Comparison of ENCODE assay signal across 1 cellular context in the genomic region with DNA sequence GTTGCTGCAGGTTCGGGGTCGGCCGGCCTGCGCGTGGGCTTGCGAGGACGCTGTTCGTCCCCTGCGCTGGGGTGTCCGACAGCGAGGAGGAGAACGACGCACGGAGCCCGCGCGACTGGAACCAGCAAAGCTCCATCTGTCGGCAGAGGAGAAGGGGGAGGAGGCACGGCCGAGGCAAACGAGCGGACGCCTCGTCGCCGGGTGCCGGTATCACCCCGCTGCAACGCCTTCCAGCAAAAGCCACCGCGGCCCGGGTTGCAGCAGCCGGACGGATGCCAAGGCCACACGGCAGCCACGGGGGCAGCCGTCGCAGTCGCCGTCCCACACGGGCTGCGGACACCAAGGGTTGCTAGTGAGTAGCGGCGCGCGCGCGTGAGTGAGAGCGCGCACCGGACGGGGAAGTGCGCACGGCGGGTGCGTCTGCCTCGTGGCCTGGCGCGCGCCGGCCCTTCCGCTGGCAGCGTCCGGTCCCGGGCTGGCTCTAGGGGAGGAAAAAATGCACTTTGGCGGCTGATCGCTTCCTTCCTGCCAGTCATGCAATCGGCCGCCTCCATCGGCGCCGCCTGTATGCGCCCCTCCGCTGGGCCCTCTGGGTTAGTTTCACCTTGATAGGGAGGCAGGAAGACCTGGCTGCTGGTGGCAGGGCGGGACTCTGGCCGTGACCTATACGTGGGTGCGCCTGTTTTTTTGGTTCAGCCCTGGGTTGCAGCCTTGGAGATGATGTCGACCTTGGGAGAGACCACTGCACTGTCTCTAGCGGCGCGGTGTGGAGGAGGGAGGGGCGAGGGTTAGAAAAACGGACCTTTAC.
TF ChIP-seq lines count a peak whose summit lies in the region.

No MANE protein-coding gene starts in this region.

TF ChIP-seq in HepG2, 621 proteins besides CTCF, POLR2A, EP300 and RAD21 (continued from another document and continues in another):
- TF ChIP-seq, protein P1, sequence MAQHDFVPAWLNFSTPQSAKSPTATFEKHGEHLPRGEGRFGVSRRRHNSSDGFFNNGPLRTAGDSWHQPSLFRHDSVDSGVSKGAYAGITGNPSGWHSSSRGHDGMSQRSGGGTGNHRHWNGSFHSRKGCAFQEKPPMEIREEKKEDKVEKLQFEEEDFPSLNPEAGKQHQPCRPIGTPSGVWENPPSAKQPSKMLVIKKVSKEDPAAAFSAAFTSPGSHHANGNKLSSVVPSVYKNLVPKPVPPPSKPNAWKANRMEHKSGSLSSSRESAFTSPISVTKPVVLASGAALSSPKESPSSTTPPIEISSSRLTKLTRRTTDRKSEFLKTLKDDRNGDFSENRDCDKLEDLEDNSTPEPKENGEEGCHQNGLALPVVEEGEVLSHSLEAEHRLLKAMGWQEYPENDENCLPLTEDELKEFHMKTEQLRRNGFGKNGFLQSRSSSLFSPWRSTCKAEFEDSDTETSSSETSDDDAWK (CRISPR knock-in tag; IDR thresholded peaks at IDR 0.05), result no peak
- TF ChIP-seq, protein P2, sequence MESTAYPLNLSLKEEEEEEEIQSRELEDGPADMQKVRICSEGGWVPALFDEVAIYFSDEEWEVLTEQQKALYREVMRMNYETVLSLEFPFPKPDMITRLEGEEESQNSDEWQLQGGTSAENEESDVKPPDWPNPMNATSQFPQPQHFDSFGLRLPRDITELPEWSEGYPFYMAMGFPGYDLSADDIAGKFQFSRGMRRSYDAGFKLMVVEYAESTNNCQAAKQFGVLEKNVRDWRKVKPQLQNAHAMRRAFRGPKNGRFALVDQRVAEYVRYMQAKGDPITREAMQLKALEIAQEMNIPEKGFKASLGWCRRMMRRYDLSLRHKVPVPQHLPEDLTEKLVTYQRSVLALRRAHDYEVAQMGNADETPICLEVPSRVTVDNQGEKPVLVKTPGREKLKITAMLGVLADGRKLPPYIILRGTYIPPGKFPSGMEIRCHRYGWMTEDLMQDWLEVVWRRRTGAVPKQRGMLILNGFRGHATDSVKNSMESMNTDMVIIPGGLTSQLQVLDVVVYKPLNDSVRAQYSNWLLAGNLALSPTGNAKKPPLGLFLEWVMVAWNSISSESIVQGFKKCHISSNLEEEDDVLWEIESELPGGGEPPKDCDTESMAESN (CRISPR knock-in tag; conservative IDR thresholded peaks at IDR 0.05), result 0 out of 2 replicates have a peak, but pooled peaks have one; percentile 42
- peak; percentile 58; the same call in 1 of the 2 replicates for TF ChIP-seq ZNF343 (CRISPR knock-in tag; IDR thresholded peaks at IDR 0.05)
- TF ChIP-seq, protein P3, sequence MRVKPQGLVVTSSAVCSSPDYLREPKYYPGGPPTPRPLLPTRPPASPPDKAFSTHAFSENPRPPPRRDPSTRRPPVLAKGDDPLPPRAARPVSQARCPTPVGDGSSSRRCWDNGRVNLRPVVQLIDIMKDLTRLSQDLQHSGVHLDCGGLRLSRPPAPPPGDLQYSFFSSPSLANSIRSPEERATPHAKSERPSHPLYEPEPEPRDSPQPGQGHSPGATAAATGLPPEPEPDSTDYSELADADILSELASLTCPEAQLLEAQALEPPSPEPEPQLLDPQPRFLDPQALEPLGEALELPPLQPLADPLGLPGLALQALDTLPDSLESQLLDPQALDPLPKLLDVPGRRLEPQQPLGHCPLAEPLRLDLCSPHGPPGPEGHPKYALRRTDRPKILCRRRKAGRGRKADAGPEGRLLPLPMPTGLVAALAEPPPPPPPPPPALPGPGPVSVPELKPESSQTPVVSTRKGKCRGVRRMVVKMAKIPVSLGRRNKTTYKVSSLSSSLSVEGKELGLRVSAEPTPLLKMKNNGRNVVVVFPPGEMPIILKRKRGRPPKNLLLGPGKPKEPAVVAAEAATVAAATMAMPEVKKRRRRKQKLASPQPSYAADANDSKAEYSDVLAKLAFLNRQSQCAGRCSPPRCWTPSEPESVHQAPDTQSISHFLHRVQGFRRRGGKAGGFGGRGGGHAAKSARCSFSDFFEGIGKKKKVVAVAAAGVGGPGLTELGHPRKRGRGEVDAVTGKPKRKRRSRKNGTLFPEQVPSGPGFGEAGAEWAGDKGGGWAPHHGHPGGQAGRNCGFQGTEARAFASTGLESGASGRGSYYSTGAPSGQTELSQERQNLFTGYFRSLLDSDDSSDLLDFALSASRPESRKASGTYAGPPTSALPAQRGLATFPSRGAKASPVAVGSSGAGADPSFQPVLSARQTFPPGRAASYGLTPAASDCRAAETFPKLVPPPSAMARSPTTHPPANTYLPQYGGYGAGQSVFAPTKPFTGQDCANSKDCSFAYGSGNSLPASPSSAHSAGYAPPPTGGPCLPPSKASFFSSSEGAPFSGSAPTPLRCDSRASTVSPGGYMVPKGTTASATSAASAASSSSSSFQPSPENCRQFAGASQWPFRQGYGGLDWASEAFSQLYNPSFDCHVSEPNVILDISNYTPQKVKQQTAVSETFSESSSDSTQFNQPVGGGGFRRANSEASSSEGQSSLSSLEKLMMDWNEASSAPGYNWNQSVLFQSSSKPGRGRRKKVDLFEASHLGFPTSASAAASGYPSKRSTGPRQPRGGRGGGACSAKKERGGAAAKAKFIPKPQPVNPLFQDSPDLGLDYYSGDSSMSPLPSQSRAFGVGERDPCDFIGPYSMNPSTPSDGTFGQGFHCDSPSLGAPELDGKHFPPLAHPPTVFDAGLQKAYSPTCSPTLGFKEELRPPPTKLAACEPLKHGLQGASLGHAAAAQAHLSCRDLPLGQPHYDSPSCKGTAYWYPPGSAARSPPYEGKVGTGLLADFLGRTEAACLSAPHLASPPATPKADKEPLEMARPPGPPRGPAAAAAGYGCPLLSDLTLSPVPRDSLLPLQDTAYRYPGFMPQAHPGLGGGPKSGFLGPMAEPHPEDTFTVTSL (CRISPR knock-in tag; IDR thresholded peaks at IDR 0.05; ENCODE audit: borderline replicate concordance), result 0 out of 2 replicates have a peak, but pooled peaks have one; percentile 31
- TF ChIP-seq RARA (CRISPR knock-in tag; IDR thresholded peaks at IDR 0.05), result no peak; the same call in 1 of the 2 replicates
- 0 out of 2 replicates have a peak, but pooled peaks have one; percentile 15 for TF ChIP-seq ZNF317 (CRISPR knock-in tag; IDR thresholded peaks at IDR 0.05)
- TF ChIP-seq, protein P4, sequence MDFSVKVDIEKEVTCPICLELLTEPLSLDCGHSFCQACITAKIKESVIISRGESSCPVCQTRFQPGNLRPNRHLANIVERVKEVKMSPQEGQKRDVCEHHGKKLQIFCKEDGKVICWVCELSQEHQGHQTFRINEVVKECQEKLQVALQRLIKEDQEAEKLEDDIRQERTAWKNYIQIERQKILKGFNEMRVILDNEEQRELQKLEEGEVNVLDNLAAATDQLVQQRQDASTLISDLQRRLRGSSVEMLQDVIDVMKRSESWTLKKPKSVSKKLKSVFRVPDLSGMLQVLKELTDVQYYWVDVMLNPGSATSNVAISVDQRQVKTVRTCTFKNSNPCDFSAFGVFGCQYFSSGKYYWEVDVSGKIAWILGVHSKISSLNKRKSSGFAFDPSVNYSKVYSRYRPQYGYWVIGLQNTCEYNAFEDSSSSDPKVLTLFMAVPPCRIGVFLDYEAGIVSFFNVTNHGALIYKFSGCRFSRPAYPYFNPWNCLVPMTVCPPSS (IDR thresholded peaks at IDR 0.05), result no peak
- TF ChIP-seq, protein P5, sequence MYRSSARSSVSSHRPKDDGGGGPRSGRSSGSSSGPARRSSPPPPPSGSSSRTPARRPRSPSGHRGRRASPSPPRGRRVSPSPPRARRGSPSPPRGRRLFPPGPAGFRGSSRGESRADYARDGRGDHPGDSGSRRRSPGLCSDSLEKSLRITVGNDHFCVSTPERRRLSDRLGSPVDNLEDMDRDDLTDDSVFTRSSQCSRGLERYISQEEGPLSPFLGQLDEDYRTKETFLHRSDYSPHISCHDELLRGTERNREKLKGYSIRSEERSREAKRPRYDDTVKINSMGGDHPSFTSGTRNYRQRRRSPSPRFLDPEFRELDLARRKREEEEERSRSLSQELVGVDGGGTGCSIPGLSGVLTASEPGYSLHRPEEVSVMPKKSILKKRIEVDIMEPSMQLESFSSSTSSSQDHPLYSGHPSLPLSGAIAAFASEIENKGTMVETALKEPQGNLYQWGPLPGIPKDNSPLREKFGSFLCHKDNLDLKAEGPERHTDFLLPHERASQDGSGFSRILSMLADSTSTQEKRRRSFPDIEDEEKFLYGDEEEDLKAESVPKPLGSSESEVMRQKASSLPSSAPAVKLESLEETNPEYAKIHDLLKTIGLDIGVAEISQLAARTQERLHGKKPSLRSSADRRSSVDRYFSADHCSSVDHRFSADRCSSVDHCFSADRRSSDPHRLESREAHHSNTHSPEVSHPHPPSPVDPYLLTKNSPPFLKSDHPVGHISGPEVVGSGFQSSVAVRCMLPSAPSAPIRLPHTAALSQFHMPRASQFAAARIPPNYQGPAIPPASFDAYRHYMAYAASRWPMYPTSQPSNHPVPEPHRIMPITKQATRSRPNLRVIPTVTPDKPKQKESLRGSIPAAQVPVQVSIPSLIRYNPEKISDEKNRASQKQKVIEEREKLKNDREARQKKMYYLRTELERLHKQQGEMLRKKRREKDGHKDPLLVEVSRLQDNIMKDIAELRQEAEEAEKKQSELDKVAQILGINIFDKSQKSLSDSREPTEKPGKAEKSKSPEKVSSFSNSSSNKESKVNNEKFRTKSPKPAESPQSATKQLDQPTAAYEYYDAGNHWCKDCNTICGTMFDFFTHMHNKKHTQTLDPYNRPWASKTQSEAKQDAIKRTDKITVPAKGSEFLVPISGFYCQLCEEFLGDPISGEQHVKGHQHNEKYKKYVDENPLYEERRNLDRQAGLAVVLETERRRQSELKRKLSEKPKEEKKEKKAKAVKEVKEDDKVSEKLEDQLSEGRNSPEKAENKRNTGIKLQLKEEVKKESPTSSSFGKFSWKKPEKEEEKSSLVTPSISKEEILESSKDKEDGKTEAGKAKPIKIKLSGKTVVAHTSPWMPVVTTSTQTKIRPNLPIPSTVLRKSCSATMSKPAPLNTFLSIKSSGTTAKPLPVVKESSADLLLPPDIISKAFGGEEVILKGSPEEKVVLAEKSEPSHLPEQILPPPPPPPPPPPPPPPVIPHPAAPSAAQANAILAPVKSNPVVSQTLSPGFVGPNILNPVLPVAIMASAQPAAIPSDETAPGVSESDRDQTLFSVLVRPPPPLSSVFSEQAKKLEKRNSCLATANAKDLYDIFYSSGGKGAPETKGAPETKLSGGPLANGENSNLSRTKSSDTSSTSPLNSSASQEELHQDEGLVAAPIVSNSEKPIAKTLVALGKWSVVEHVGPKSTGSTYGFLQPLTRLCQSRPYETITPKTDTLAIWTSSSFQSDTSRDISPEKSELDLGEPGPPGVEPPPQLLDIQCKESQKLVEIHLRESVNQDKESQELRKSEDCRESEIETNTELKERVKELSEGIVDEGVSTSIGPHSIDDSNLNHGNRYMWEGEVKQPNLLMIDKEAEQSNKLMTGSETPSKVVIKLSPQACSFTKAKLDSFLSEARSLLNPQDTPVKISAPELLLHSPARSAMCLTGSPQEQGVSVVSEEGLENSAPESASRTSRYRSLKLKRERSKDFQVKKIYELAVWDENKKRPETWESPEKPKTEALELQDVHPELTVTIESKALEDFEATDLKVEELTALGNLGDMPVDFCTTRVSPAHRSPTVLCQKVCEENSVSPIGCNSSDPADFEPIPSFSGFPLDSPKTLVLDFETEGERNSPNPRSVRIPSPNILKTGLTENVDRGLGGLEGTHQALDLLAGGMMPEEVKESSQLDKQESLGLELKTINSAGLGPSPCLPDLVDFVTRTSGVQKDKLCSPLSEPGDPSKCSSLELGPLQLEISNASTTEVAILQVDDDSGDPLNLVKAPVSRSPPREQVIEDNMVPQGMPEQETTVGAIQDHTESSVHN (CRISPR knock-in tag; IDR thresholded peaks at IDR 0.05), result no peak
- TF ChIP-seq ZNF790 (CRISPR knock-in tag; IDR thresholded peaks at IDR 0.05; ENCODE audit: borderline replicate concordance), result no peak
- no peak for TF ChIP-seq SSRP1 (CRISPR knock-in tag; IDR thresholded peaks at IDR 0.05)
- TF ChIP-seq KDM2A (CRISPR knock-in tag; IDR thresholded peaks at IDR 0.05; ENCODE audit: borderline replicate concordance, low read depth), result peak; percentile 70
- TF ChIP-seq, protein P6, sequence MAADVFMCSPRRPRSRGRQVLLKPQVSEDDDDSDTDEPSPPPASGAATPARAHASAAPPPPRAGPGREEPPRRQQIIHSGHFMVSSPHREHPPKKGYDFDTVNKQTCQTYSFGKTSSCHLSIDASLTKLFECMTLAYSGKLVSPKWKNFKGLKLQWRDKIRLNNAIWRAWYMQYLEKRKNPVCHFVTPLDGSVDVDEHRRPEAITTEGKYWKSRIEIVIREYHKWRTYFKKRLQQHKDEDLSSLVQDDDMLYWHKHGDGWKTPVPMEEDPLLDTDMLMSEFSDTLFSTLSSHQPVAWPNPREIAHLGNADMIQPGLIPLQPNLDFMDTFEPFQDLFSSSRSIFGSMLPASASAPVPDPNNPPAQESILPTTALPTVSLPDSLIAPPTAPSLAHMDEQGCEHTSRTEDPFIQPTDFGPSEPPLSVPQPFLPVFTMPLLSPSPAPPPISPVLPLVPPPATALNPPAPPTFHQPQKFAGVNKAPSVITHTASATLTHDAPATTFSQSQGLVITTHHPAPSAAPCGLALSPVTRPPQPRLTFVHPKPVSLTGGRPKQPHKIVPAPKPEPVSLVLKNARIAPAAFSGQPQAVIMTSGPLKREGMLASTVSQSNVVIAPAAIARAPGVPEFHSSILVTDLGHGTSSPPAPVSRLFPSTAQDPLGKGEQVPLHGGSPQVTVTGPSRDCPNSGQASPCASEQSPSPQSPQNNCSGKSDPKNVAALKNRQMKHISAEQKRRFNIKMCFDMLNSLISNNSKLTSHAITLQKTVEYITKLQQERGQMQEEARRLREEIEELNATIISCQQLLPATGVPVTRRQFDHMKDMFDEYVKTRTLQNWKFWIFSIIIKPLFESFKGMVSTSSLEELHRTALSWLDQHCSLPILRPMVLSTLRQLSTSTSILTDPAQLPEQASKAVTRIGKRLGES (CRISPR knock-in tag; IDR thresholded peaks at IDR 0.05; ENCODE audit: borderline replicate concordance), result no peak
- TF ChIP-seq ZNF615 (CRISPR knock-in tag; IDR thresholded peaks at IDR 0.05; ENCODE audit: borderline replicate concordance), result no peak
- TF ChIP-seq, protein P7, sequence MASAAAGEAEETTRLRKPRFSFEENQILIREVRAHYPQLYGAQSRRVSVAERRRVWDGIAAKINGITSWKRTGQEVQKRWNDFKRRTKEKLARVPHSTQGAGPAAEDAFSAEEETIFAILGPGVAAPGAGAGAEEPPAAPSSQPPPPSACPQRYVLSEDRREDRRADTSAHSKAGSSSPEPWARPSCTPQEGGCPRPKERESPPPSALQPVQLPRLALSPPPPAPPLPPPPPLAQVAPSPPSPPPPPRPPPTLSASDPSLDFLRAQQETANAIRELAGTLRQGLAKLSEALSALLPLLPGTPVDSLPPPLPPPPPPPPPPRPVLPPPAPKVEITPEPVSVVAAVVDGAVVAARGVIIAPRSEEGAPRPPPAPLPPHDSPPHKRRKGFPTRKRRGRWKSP (CRISPR knock-in tag; IDR thresholded peaks at IDR 0.05), result peak; percentile 90
- no peak for TF ChIP-seq ZNF180 (CRISPR knock-in tag; IDR thresholded peaks at IDR 0.05; ENCODE audit: borderline replicate concordance, low read depth)
- TF ChIP-seq, protein P8, sequence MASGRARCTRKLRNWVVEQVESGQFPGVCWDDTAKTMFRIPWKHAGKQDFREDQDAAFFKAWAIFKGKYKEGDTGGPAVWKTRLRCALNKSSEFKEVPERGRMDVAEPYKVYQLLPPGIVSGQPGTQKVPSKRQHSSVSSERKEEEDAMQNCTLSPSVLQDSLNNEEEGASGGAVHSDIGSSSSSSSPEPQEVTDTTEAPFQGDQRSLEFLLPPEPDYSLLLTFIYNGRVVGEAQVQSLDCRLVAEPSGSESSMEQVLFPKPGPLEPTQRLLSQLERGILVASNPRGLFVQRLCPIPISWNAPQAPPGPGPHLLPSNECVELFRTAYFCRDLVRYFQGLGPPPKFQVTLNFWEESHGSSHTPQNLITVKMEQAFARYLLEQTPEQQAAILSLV (CRISPR knock-in tag; IDR thresholded peaks at IDR 0.05; ENCODE audit: borderline replicate concordance), result peak; percentile 68; the same call in 1 of the 2 replicates
- no peak for TF ChIP-seq IRF2 (CRISPR knock-in tag; IDR thresholded peaks at IDR 0.05)
- TF ChIP-seq, protein P9, sequence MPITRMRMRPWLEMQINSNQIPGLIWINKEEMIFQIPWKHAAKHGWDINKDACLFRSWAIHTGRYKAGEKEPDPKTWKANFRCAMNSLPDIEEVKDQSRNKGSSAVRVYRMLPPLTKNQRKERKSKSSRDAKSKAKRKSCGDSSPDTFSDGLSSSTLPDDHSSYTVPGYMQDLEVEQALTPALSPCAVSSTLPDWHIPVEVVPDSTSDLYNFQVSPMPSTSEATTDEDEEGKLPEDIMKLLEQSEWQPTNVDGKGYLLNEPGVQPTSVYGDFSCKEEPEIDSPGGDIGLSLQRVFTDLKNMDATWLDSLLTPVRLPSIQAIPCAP (CRISPR knock-in tag; IDR thresholded peaks at IDR 0.05; ENCODE audit: low read depth), result 0 out of 2 replicates have a peak, but pooled peaks have one; percentile 64
- TF ChIP-seq STAT5B (CRISPR knock-in tag; IDR thresholded peaks at IDR 0.05), result no peak
- TF ChIP-seq ZNF720 (CRISPR knock-in tag; IDR thresholded peaks at IDR 0.05), result no peak
